Comparison of ENCODE assay signal across 26 cellular contexts in genomic region chr21:44706706-44707615, GRCh38. TPM values are rescaled to one million over a fixed set of nuclear protein-coding genes. Genes with fewer than 3 reads are reported as not detected.
DNase-seq lines count a peak whose midpoint lies in the region; ATAC-seq and TF ChIP-seq lines count a peak whose summit lies in the region.
"Had no signal": no experiment of that assay in that cellular context is flagged by ENCODE, and none has a peak within 500 bp of the region (broad histone marks: within the 10 kb centered on the region; RNA-seq: fewer than 3 reads in every experiment).

No MANE protein-coding gene starts in this region.

- peak overlapping the region; percentile 99 for H3K56ac ChIP-seq in mesendoderm (ENCODE audit: low read length)

- H3K79me1 ChIP-seq in mesendoderm (ENCODE audit: low read length) = peaks cover 8% of the 10 kb centered on the region

- intact Hi-C loops in natural killer cell (cut with micrococcal nuclease) (no loop called here), colonic mucosa (cut with DNase I) (no loop called here)

- no peak overlapping the region for H4K5ac ChIP-seq in mesendoderm (ENCODE audit: low read length)

- H3K4ac ChIP-seq in mesendoderm (ENCODE audit: low read depth, low read length) = peak overlapping the region; percentile 64

- no peak for TF ChIP-seq CTCF in natural killer cell (IDR thresholded peaks at IDR 0.05)
- TF ChIP-seq CTCF in colonic mucosa (IDR thresholded peaks at IDR 0.05) = no peak

- H2AK5ac ChIP-seq in mesendoderm (ENCODE audit: low read length) = no peak overlapping the region

- H2BK15ac ChIP-seq in mesendoderm (replicated peaks; ENCODE audit: low read depth) = no peak overlapping the region

- H3K4me3 Mint-ChIP-seq in natural killer cell treated with Interleukin-12 subunit alpha and Interleukin-12 subunit beta and Interleukin-15 and Interleukin-18, amount 100 ng/mL, for 72 hours = no peak overlapping the region
- no peak overlapping the region for H3K4me3 Mint-ChIP-seq in natural killer cell
- H3K4me3 Mint-ChIP-seq: activated CD4-positive, alpha-beta T cell treated with anti-CD3 and anti-CD28 coated beads for 36 hours; CD4-positive, alpha-beta T cell had no signal

- H3K9ac ChIP-seq in colonic mucosa (ENCODE audit: low read depth in 2 of 2, low read length in 2 of 2) (no peak overlapping the region), mesendoderm (ENCODE audit: low read length) (peak overlapping the region; percentile 87)

- no peaks in the 10 kb centered on the region for H3K4me1 ChIP-seq in colonic mucosa
- H3K4me1 ChIP-seq in mesendoderm (ENCODE audit: control insufficient read depth, low read depth, low read length) = peaks cover 27% of the 10 kb centered on the region

- H3K9me3 Mint-ChIP-seq in natural killer cell treated with Interleukin-12 subunit alpha and Interleukin-12 subunit beta and Interleukin-15 and Interleukin-18, amount 100 ng/mL, for 72 hours = no peaks in the 10 kb centered on the region
- peaks cover 0 to 3% of the 10 kb centered on the region in 2 donors for H3K9me3 Mint-ChIP-seq in natural killer cell
- H3K9me3 Mint-ChIP-seq: CD4-positive, alpha-beta T cell had no signal

- H3K27me3 Mint-ChIP-seq in natural killer cell treated with Interleukin-12 subunit alpha and Interleukin-12 subunit beta and Interleukin-15 and Interleukin-18, amount 100 ng/mL, for 72 hours = peaks cover 45 to 50% of the 10 kb centered on the region in 2 donors
- peaks cover 56 to 72% of the 10 kb centered on the region in 2 donors for H3K27me3 Mint-ChIP-seq in natural killer cell (ENCODE audit: low read depth in 2 of 2)

- H3K4me2 ChIP-seq in mesendoderm (ENCODE audit: low read length) = peak overlapping the region; percentile 82

- H3K18ac ChIP-seq in mesendoderm (ENCODE audit: low read length) = peak overlapping the region; percentile 13

- no peak overlapping the region for H4K8ac ChIP-seq in mesendoderm (ENCODE audit: low read depth, low read length)

- peak overlapping the region; percentile 99 for H2BK5ac ChIP-seq in mesendoderm (ENCODE audit: low read length)

- no peak overlapping the region for H3K4me3 ChIP-seq in colonic mucosa
- no peak overlapping the region for H3K4me3 ChIP-seq in mesendoderm (ENCODE audit: low read length)
- H3K4me3 ChIP-seq: heart left ventricle, thyroid gland had no signal

- DNase-seq in natural killer cell treated with Interleukin-12 subunit alpha and Interleukin-12 subunit beta and Interleukin-15 and Interleukin-18, amount 100 ng/mL, for 72 hours (ENCODE audit: low spot score) = peak; percentile 38
- DNase-seq in natural killer cell = no peak
- peak; percentile 4 for DNase-seq in colonic mucosa
- no peak for DNase-seq in mesendoderm
- no peak for DNase-seq in NCI-H187 (lab: John Stamatoyannopoulos, UW)
- DNase-seq in cerebellar nuclear complex (lab: John Stamatoyannopoulos, UW) = no peak
- DNase-seq: activated CD4-positive, alpha-beta T cell treated with anti-CD3 and anti-CD28 coated beads for 36 hours; brain microvascular endothelial cell; CD4-positive, alpha-beta T cell; DMS153; heart left ventricle; islet precursor cell; mammary epithelial cell; naive B cell; NCI-H1105 treated with DMSO at 0.1 percent for 48 hours; NCI-H510A; stimulated activated CD4-positive, alpha-beta T cell treated with anti-CD3 and anti-CD28 coated beads, Interleukin-2, amount 100 ng/mL, for 24 hours; stimulated activated naive CD4-positive, alpha-beta T cell; T1000; thyroid gland had no signal

- H3K27ac Mint-ChIP-seq in natural killer cell treated with Interleukin-12 subunit alpha and Interleukin-12 subunit beta and Interleukin-15 and Interleukin-18, amount 100 ng/mL, for 72 hours = no peak overlapping the region
- no peak overlapping the region for H3K27ac Mint-ChIP-seq in natural killer cell
- H3K27ac Mint-ChIP-seq: activated CD4-positive, alpha-beta T cell treated with anti-CD3 and anti-CD28 coated beads for 36 hours; CD4-positive, alpha-beta T cell; naive B cell had no signal

- H3K27me3 ChIP-seq in colonic mucosa = peaks cover 62% of the 10 kb centered on the region
- no peaks in the 10 kb centered on the region for H3K27me3 ChIP-seq in mesendoderm (ENCODE audit: insufficient read depth, low read length, poor library complexity)

- H3K27ac ChIP-seq in colonic mucosa = no peak overlapping the region
- peak overlapping the region; percentile 20 for H3K27ac ChIP-seq in mesendoderm (ENCODE audit: low read depth, low read length)
- H3K27ac ChIP-seq: brain microvascular endothelial cell, heart left ventricle, thyroid gland had no signal

- WGBS in mesendoderm (ENCODE audit: extremely low coverage, insufficient coverage, low lambda C conversion rate) = no CpG with 5 or more reads among the region's 48 CpGs

- no peak for ATAC-seq in natural killer cell treated with Interleukin-12 subunit alpha and Interleukin-12 subunit beta and Interleukin-15 and Interleukin-18, amount 100 ng/mL, for 72 hours
- no peak for ATAC-seq in natural killer cell
- ATAC-seq in GM18907 (IDR thresholded peaks at IDR 0.05; ENCODE audit: unreplicated experiment) = no peak
- no peak for ATAC-seq in HG02981 (IDR thresholded peaks at IDR 0.05; ENCODE audit: unreplicated experiment)
- ATAC-seq: activated CD4-positive, alpha-beta T cell treated with anti-CD3 and anti-CD28 coated beads for 36 hours had no signal

- no peak overlapping the region for H2BK120ac ChIP-seq in mesendoderm (ENCODE audit: low read depth, low read length)

- peaks cover 9% of the 10 kb centered on the region for H3K36me3 Mint-ChIP-seq in natural killer cell treated with Interleukin-12 subunit alpha and Interleukin-12 subunit beta and Interleukin-15 and Interleukin-18, amount 100 ng/mL, for 72 hours
- H3K36me3 Mint-ChIP-seq in natural killer cell = peaks cover 13% of the 10 kb centered on the region

- no peaks in the 10 kb centered on the region for H3K9me3 ChIP-seq in colonic mucosa
- H3K9me3 ChIP-seq: heart left ventricle, thyroid gland had no signal

- H3K79me2 ChIP-seq in mesendoderm (ENCODE audit: control insufficient read depth, insufficient read depth, low read length) = peaks cover 10% of the 10 kb centered on the region

- peak overlapping the region; percentile 100 for H3K23ac ChIP-seq in mesendoderm (ENCODE audit: low read length)

- H3K4me1 Mint-ChIP-seq in natural killer cell treated with Interleukin-12 subunit alpha and Interleukin-12 subunit beta and Interleukin-15 and Interleukin-18, amount 100 ng/mL, for 72 hours (ENCODE audit: low read depth in 2 of 2) = peaks cover 5 to 13% of the 10 kb centered on the region in 2 donors
- peaks cover 9 to 22% of the 10 kb centered on the region in 2 donors for H3K4me1 Mint-ChIP-seq in natural killer cell

- H3K36me3 ChIP-seq in colonic mucosa (no peaks in the 10 kb centered on the region), mesendoderm (ENCODE audit: control insufficient read depth, insufficient read depth, low read length) (no peaks in the 10 kb centered on the region)
- H3K36me3 ChIP-seq: brain microvascular endothelial cell, heart left ventricle, thyroid gland had no signal

RNA-seq across cellular contexts. Expression of gene TSPEAR, which starts 4.4 kb away (rescaled TPM):
- not detected for total RNA-seq in natural killer cell treated with Interleukin-12 subunit alpha and Interleukin-12 subunit beta and Interleukin-15 and Interleukin-18, amount 100 ng/mL, for 72 hours
- total RNA-seq in natural killer cell (not detected), colonic mucosa (not detected)
- 1.7 TPM for polyA plus RNA-seq in mesendoderm (2013, experiment 1 of 2)
- polyA plus RNA-seq in mesendoderm (2013, experiment 2 of 2) = 1.5 TPM
- total RNA-seq: activated CD4-positive, alpha-beta T cell treated with anti-CD3 and anti-CD28 coated beads for 36 hours; CD4-positive, alpha-beta T cell; endothelial cell of umbilical vein; mammary epithelial cell; RPMI7951; skeletal muscle tissue had no signal
- polyA plus RNA-seq: mammary epithelial cell had no signal

RNA-seq across cellular contexts. Expression of gene KRTAP10-12, which starts 10.0 kb away (rescaled TPM):
- not detected for total RNA-seq in natural killer cell treated with Interleukin-12 subunit alpha and Interleukin-12 subunit beta and Interleukin-15 and Interleukin-18, amount 100 ng/mL, for 72 hours
- total RNA-seq in natural killer cell (not detected), colonic mucosa (not detected)
- polyA plus RNA-seq in mesendoderm (2013, experiment 1 of 2) = not detected
- polyA plus RNA-seq in mesendoderm (2013, experiment 2 of 2) = 0.04 TPM
- total RNA-seq: activated CD4-positive, alpha-beta T cell treated with anti-CD3 and anti-CD28 coated beads for 36 hours; CD4-positive, alpha-beta T cell; endothelial cell of umbilical vein; heart left ventricle; mammary epithelial cell; RPMI7951; skeletal muscle tissue; thyroid gland had no signal
- polyA plus RNA-seq: adipose tissue, endothelial cell of umbilical vein, heart left ventricle, mammary epithelial cell had no signal

RNA-seq across cellular contexts. Expression of gene KRTAP12-1, which starts 25.0 kb away (rescaled TPM):
- not detected for total RNA-seq in natural killer cell treated with Interleukin-12 subunit alpha and Interleukin-12 subunit beta and Interleukin-15 and Interleukin-18, amount 100 ng/mL, for 72 hours
- not detected for total RNA-seq in natural killer cell
- not detected for total RNA-seq in colonic mucosa
- polyA plus RNA-seq in mesendoderm (2013, experiment 1 of 2) = 0.18 TPM
- 0.20 TPM for polyA plus RNA-seq in mesendoderm (2013, experiment 2 of 2)
- total RNA-seq: activated CD4-positive, alpha-beta T cell treated with anti-CD3 and anti-CD28 coated beads for 36 hours; CD4-positive, alpha-beta T cell; endothelial cell of umbilical vein; heart left ventricle; mammary epithelial cell; RPMI7951; skeletal muscle tissue had no signal
- polyA plus RNA-seq: adipose tissue, endothelial cell of umbilical vein, heart left ventricle, mammary epithelial cell had no signal

RNA-seq across cellular contexts. Expression of gene KRTAP12-2, which starts 40.2 kb away (rescaled TPM):
- not detected for total RNA-seq in natural killer cell treated with Interleukin-12 subunit alpha and Interleukin-12 subunit beta and Interleukin-15 and Interleukin-18, amount 100 ng/mL, for 72 hours
- not detected for total RNA-seq in natural killer cell
- total RNA-seq in colonic mucosa = not detected
- not detected for polyA plus RNA-seq in mesendoderm (2013, experiment 1 of 2)
- polyA plus RNA-seq in mesendoderm (2013, experiment 2 of 2) = not detected
- total RNA-seq: activated CD4-positive, alpha-beta T cell treated with anti-CD3 and anti-CD28 coated beads for 36 hours; CD4-positive, alpha-beta T cell; endothelial cell of umbilical vein; heart left ventricle; mammary epithelial cell; RPMI7951; skeletal muscle tissue had no signal
- polyA plus RNA-seq: endothelial cell of umbilical vein, heart left ventricle, mammary epithelial cell had no signal

RNA-seq across cellular contexts. Expression of gene KRTAP12-3, which starts 49.2 kb away (rescaled TPM):
- total RNA-seq in natural killer cell treated with Interleukin-12 subunit alpha and Interleukin-12 subunit beta and Interleukin-15 and Interleukin-18, amount 100 ng/mL, for 72 hours = not detected
- total RNA-seq in natural killer cell = 1 to 10 TPM in 2 of 3 donors, not detected in 1; 1.0 to 1.1 TPM
- not detected for total RNA-seq in colonic mucosa
- polyA plus RNA-seq in mesendoderm (2013, experiment 1 of 2) = not detected
- not detected for polyA plus RNA-seq in mesendoderm (2013, experiment 2 of 2)
- total RNA-seq: activated CD4-positive, alpha-beta T cell treated with anti-CD3 and anti-CD28 coated beads for 36 hours; CD4-positive, alpha-beta T cell; endothelial cell of umbilical vein; heart left ventricle; mammary epithelial cell; RPMI7951; skeletal muscle tissue; thyroid gland had no signal
- polyA plus RNA-seq: adipose tissue, endothelial cell of umbilical vein, heart left ventricle, mammary epithelial cell had no signal

Comparison
In these comparisons a context has a peak if more than half of its experiments do, and no peak if none do; other contexts are left out.
1. DNase-seq: peak in natural killer cell treated with Interleukin-12 subunit alpha and Interleukin-12 subunit beta and Interleukin-15 and Interleukin-18, amount 100 ng/mL, for 72 hours (single experiment) and colonic mucosa (single experiment); none in natural killer cell (single experiment), mesendoderm (single experiment), NCI-H187 (0 of 2) and cerebellar nuclear complex (0 of 2).